9 cellular contexts compared by ENCODE assay signal in the genomic region with DNA sequence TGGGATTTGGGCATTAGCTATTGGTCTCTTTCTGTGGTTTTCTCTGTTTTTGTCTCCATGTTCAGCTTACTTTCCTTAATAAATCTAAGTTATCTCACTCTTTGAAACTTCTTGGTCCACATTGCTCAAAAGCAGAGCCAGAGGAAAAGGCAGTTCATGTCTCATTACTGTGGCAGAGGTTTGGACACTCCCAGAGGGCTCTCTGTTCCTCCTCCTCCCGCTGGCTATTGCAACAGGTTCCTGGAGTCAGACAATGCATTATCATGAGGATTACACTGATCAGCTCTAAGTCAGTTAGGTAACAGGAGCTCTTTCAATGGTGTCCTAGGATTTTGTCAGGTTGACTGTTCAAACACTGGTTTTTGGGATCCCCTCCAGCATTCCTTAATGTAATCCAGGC.
DNase-seq lines count a peak whose midpoint lies in the region; ATAC-seq and TF ChIP-seq lines count a peak whose summit lies in the region.
"Had no signal": no experiment of that assay in that cellular context is flagged by ENCODE, and none has a peak within 500 bp of the region (broad histone marks: within the 10 kb centered on the region; RNA-seq: fewer than 3 reads in every experiment).

No MANE protein-coding gene starts in this region.

- peak; percentile 79 for ATAC-seq in Right ventricle myocardium inferior
- peak; percentile 44 to 68 (median 58) for ATAC-seq in right lobe of liver
- peak; percentile 50 for ATAC-seq in aorta (ENCODE audit: low FRiP score)

- DNase-seq in Right ventricle myocardium inferior (ENCODE audit: missing footprints) (no peak), cardiac septum (ENCODE audit: low spot score) (no peak), cardiac fibroblast (ENCODE audit: low read depth in 2 of 2) (peak; percentile 65 to 85), right lobe of liver (no peak), aorta (peak in 1 of 2 donors; percentile 60), NCI-H526 (lab: John Stamatoyannopoulos, UW) (no peak), GM19238 (ENCODE audit: insufficient read length, low spot score) (no peak), DMS 273 (lab: John Stamatoyannopoulos, UW; ENCODE audit: unreplicated experiment) (no peak)

- H3K4me3 ChIP-seq in cardiac fibroblast (replicated peaks in 1 of 2; ENCODE audit: low read depth in 2 of 2, low read length in 2 of 2): peak overlapping the region in 1 of 2 donors; percentile 8
- no peak overlapping the region for H3K4me3 ChIP-seq in right lobe of liver
- peak overlapping the region in 1 of 2 donors; percentile 41 for H3K4me3 ChIP-seq in aorta (ENCODE audit: low read length in 2 of 2)

- 7% methylated on average over 1 of the region's 1 CpG for WGBS in right lobe of liver (ENCODE audit: insufficient coverage, low coverage, low lambda C conversion rate, missing lambda C conversion rate)
- WGBS in aorta, 2 donors: 5 to 6% methylated on average over 1 of the region's 1 CpG

- no peaks in the 10 kb centered on the region for H3K4me1 ChIP-seq in right lobe of liver
- peaks cover 0 to 4% of the 10 kb centered on the region in 2 donors for H3K4me1 ChIP-seq in aorta (ENCODE audit: control insufficient read depth in 1 of 2, insufficient read depth in 2 of 2, low read length in 2 of 2)

- H3K27me3 ChIP-seq in right lobe of liver: no peaks in the 10 kb centered on the region
- H3K27me3 ChIP-seq in aorta (ENCODE audit: control insufficient read depth in 1 of 2, insufficient read depth in 2 of 2, low read length in 1 of 2): no peaks in the 10 kb centered on the region

- TF ChIP-seq POLR2A in right lobe of liver (IDR thresholded peaks at IDR 0.05): no peak

- no peak for TF ChIP-seq CTCF in cardiac fibroblast (IDR thresholded peaks at IDR 0.05; ENCODE audit: low read depth, low read length)
- TF ChIP-seq CTCF in right lobe of liver (IDR thresholded peaks at IDR 0.05): no peak

- H3K9me3 ChIP-seq in right lobe of liver (no peaks in the 10 kb centered on the region), aorta (ENCODE audit: control insufficient read depth, low read length) (no peaks in the 10 kb centered on the region)

- H3K27ac ChIP-seq in right lobe of liver (no peak overlapping the region), aorta (ENCODE audit: low read depth in 1 of 2, low read length in 2 of 2) (no peak overlapping the region)
- H3K27ac ChIP-seq: KMS-11 had no signal

- H3K36me3 ChIP-seq in right lobe of liver: no peaks in the 10 kb centered on the region
- no peaks in the 10 kb centered on the region for H3K36me3 ChIP-seq in aorta (ENCODE audit: control insufficient read depth in 1 of 2, insufficient read depth in 2 of 2, low read length in 1 of 2)

- intact Hi-C loops in Right ventricle myocardium inferior (cut with DNase I) (loop anchor here (5.0 to 10.0 kb wide), 3 partner anchors 102 to 355 kb away; no protein-coding TSS in a partner anchor), cardiac septum (cut with DNase I) (loop anchor here (10.0 kb wide), 2 partner anchors 355 to 585 kb away; no protein-coding TSS in a partner anchor), right lobe of liver (cut with DNase I) (no loop called here), aorta (cut with DNase I) (loop anchor here (5.0 to 10.0 kb wide), 4 partner anchors 158 to 583 kb away; a partner anchor contains a TSS)

Comparison
In these comparisons a context has a peak if more than half of its experiments do, and no peak if none do; other contexts are left out.
1. DNase-seq: peak in cardiac fibroblast (2 of 2); none in Right ventricle myocardium inferior (single experiment), cardiac septum (single experiment), right lobe of liver (0 of 3), NCI-H526 (0 of 2), GM19238 (single experiment) and DMS 273 (single experiment).
2. intact Hi-C loops: an anchor here in Right ventricle myocardium inferior (5.0 to 10.0 kb wide), cardiac septum (10.0 kb wide) and aorta (5.0 to 10.0 kb wide); none called in right lobe of liver.
3. Peak in every context shown above with its lines, with median percentiles within 50 percentile points of each other: ATAC-seq.